In the genomic region with DNA sequence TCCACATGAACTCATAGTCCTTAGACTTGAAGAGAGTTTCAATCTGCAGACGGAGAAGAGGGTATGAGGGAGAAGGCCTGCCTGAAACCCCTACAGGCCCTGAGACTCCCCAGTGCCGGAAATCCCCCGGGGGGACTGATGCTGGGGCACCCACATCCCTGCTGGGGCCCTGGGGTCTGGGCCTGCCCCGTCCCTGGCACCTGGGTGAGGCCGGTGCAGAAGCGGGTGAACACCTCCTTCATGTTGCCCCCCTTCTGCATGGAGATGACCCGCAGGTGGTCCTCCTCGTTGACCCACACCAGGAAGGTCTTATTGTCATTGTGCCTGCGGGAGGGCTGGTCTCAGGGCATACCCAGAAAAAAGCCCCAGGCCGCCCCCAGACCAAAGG, we compare ENCODE assay signal across 1 cellular context.
TF ChIP-seq lines count a peak whose summit lies in the region.

No MANE protein-coding gene starts in this region.

TF ChIP-seq in HepG2, 621 proteins besides CTCF, POLR2A, EP300 and RAD21:
- TF ChIP-seq SIX4 (CRISPR knock-in tag; IDR thresholded peaks at IDR 0.05) (no peak), CSRNP2 (CRISPR knock-in tag; conservative IDR thresholded peaks at IDR 0.05; ENCODE audit: low read depth) (no peak), ETV6 (CRISPR knock-in tag; conservative IDR thresholded peaks at IDR 0.05) (no peak), GPBP1L1 (CRISPR knock-in tag; IDR thresholded peaks at IDR 0.05) (no peak), KDM5B (CRISPR knock-in tag; IDR thresholded peaks at IDR 0.05; ENCODE audit: borderline replicate concordance) (no peak), NBN (conservative IDR thresholded peaks at IDR 0.05) (no peak), PCBP2 (optimal IDR thresholded peaks at IDR 0.05; ENCODE audit: low read depth, low read length, poor library complexity, severe bottlenecking) (no peak), MBNL3 (CRISPR knock-in tag; conservative IDR thresholded peaks at IDR 0.05) (no peak), TSC22D2 (CRISPR knock-in tag; IDR thresholded peaks at IDR 0.05; ENCODE audit: borderline replicate concordance) (no peak), CBX1 (IDR thresholded peaks at IDR 0.05; ENCODE audit: low read depth) (no peak), PITX1 (CRISPR knock-in tag; IDR thresholded peaks at IDR 0.05) (no peak), MAFF (IDR thresholded peaks at IDR 0.05; ENCODE audit: low read depth, low read length) (no peak), RERE (CRISPR knock-in tag; IDR thresholded peaks at IDR 0.05; ENCODE audit: low read depth) (no peak), BORCS8-MEF2B (CRISPR knock-in tag; IDR thresholded peaks at IDR 0.05) (no peak), MXI1 (IDR thresholded peaks at IDR 0.05; ENCODE audit: borderline replicate concordance, low read depth, low read length) (no peak), TCF7L2 (IDR thresholded peaks at IDR 0.05; ENCODE audit: low read depth, low read length) (no peak), SMARCC2 (IDR thresholded peaks at IDR 0.05) (no peak), ZKSCAN8 (CRISPR knock-in tag; IDR thresholded peaks at IDR 0.05; ENCODE audit: borderline replicate concordance) (no peak)
- TF ChIP-seq, protein P1, sequence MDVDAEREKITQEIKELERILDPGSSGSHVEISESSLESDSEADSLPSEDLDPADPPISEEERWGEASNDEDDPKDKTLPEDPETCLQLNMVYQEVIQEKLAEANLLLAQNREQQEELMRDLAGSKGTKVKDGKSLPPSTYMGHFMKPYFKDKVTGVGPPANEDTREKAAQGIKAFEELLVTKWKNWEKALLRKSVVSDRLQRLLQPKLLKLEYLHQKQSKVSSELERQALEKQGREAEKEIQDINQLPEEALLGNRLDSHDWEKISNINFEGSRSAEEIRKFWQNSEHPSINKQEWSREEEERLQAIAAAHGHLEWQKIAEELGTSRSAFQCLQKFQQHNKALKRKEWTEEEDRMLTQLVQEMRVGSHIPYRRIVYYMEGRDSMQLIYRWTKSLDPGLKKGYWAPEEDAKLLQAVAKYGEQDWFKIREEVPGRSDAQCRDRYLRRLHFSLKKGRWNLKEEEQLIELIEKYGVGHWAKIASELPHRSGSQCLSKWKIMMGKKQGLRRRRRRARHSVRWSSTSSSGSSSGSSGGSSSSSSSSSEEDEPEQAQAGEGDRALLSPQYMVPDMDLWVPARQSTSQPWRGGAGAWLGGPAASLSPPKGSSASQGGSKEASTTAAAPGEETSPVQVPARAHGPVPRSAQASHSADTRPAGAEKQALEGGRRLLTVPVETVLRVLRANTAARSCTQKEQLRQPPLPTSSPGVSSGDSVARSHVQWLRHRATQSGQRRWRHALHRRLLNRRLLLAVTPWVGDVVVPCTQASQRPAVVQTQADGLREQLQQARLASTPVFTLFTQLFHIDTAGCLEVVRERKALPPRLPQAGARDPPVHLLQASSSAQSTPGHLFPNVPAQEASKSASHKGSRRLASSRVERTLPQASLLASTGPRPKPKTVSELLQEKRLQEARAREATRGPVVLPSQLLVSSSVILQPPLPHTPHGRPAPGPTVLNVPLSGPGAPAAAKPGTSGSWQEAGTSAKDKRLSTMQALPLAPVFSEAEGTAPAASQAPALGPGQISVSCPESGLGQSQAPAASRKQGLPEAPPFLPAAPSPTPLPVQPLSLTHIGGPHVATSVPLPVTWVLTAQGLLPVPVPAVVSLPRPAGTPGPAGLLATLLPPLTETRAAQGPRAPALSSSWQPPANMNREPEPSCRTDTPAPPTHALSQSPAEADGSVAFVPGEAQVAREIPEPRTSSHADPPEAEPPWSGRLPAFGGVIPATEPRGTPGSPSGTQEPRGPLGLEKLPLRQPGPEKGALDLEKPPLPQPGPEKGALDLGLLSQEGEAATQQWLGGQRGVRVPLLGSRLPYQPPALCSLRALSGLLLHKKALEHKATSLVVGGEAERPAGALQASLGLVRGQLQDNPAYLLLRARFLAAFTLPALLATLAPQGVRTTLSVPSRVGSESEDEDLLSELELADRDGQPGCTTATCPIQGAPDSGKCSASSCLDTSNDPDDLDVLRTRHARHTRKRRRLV (CRISPR knock-in tag; IDR thresholded peaks at IDR 0.05), result no peak
TF ChIP-seq in HepG2: peak in this region for 0.
